Comparison of ENCODE assay signal across 13 cellular contexts in the genomic region with DNA sequence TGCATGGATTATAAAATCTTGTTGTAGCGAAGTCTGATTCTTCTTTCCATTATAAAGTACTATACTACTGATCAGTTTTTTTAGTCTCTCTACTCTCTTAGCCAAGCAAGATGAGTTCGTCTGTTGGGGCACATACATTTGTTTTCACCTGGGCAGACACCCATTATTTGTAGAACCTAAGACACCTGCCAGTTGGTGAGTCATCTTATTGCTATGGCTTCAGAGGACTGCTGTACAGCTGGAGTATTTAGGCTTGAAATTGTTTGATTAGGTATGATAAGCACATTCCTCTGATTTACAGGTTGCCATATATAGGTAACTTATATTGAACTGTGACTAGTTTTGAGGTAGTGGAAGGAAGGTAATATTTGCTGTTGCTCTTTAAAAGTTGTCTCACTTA. TPM values are rescaled to one million over a fixed set of nuclear protein-coding genes. Genes with fewer than 3 reads are reported as not detected.
A peak's percentile ranks its signal among the peaks of the same experiment; 100 is the strongest.
DNase-seq lines count a peak whose midpoint lies in the region; TF ChIP-seq lines count a peak whose summit lies in the region.
"Had no signal": no experiment of that assay in that cellular context is flagged by ENCODE, and none has a peak within 500 bp of the region (broad histone marks: within the 10 kb centered on the region; RNA-seq: fewer than 3 reads in every experiment).

No MANE protein-coding gene starts in this region.

- H3K9me3 ChIP-seq in osteoblast (ENCODE audit: low read depth, low read length) = no peaks in the 10 kb centered on the region

- peaks cover 10% of the 10 kb centered on the region for H3K36me3 ChIP-seq in osteoblast (ENCODE audit: insufficient read depth, low read length)

- no peaks in the 10 kb centered on the region for H3K4me1 ChIP-seq in osteoblast (ENCODE audit: insufficient read depth, low read length)

- peaks cover 60% of the 10 kb centered on the region for H3K79me2 ChIP-seq in osteoblast (ENCODE audit: insufficient read depth, low read length)

- H2AFZ ChIP-seq in osteoblast (ENCODE audit: low read length) = no peak overlapping the region

- H3K27ac ChIP-seq in osteoblast (ENCODE audit: low read depth, low read length) = peak overlapping the region; percentile 2

- no peaks in the 10 kb centered on the region for H4K20me1 ChIP-seq in osteoblast (ENCODE audit: insufficient read depth, low read length)

- DNase-seq in DMS153 (lab: John Stamatoyannopoulos, UW) = peak; percentile 21
- DNase-seq in DMS153 treated with DMSO at 0.1 percent for 48 hours (lab: John Stamatoyannopoulos, UW; ENCODE audit: unreplicated experiment) = no peak
- peak; percentile 23 for DNase-seq in NCI-H2029 treated with DMSO at 0.1 percent for 48 hours (lab: John Stamatoyannopoulos, UW)
- peak; percentile 43 to 75 for DNase-seq in T47D (ENCODE audit: low read depth in 1 of 2, low spot score in 1 of 2)
- DNase-seq in osteoblast (ENCODE audit: insufficient read length, low spot score, missing footprints) = no peak
- no peak for DNase-seq in NCI-H345 treated with DMSO at 0.1 percent for 48 hours (lab: John Stamatoyannopoulos, UW; ENCODE audit: unreplicated experiment)
- no peak for DNase-seq in amygdala (lab: John Stamatoyannopoulos, UW)
- DNase-seq in activated CD4-positive, CD25-positive, alpha-beta regulatory T cell treated with anti-CD3 and anti-CD28 coated beads, Interleukin-2, amount 50 U/mL, for 72 hours = no peak
- DNase-seq: 8988T; activated CD8-positive, alpha-beta T cell treated with anti-CD3 and anti-CD28 coated beads for 36 hours; activated naive CD4-positive, alpha-beta T cell; T-helper 9 cell had no signal

- H3K4me3 ChIP-seq in osteoblast (ENCODE audit: insufficient read depth, low read length) = no peak overlapping the region
- H3K4me3 ChIP-seq: lung had no signal

- H3K27me3 ChIP-seq in osteoblast (ENCODE audit: insufficient read depth, low read length) = no peaks in the 10 kb centered on the region

- no peak for TF ChIP-seq CTCF in osteoblast (IDR thresholded peaks at IDR 0.05; ENCODE audit: extremely low read depth, low read depth, low read length)

- H3K4me2 ChIP-seq in osteoblast (ENCODE audit: insufficient read depth, low read length) = no peak overlapping the region

- in situ Hi-C loops in T47D (cut with HindIII; ENCODE audit: low pct_unique_long_range_greater_than_20kb, low sequenced_read_pairs) = no loop called here

RNA-seq across cellular contexts. Expression of a gene that starts 17.2 kb away (rescaled TPM):
- 30.6 and 38.0 TPM in 2 replicates for total RNA-seq in osteoblast

RNA-seq across cellular contexts. Expression of a gene that starts 34.4 kb away (rescaled TPM):
- total RNA-seq in osteoblast = 76.0 and 90.2 TPM in 2 replicates

RNA-seq across cellular contexts. Expression of a gene that starts 51.1 kb away (rescaled TPM):
- total RNA-seq in osteoblast = 38.4 and 41.3 TPM in 2 replicates

Comparison
In these comparisons a context has a peak if more than half of its experiments do, and no peak if none do; other contexts are left out.
1. DNase-seq: peak in DMS153 (single experiment), NCI-H2029 treated with DMSO at 0.1 percent for 48 hours (single experiment) and T47D (2 of 2); none in DMS153 treated with DMSO at 0.1 percent for 48 hours (single experiment), osteoblast (single experiment), NCI-H345 treated with DMSO at 0.1 percent for 48 hours (single experiment), amygdala (0 of 56) and activated CD4-positive, CD25-positive, alpha-beta regulatory T cell treated with anti-CD3 and anti-CD28 coated beads, Interleukin-2, amount 50 U/mL, for 72 hours (single experiment).